In genomic region chrX:7147978-7148824, GRCh38 we compare ENCODE assay signal across 8 cellular contexts. TPM values are rescaled to one million over a fixed set of nuclear protein-coding genes. Genes with fewer than 3 reads are reported as not detected.
DNase-seq lines count a peak whose midpoint lies in the region; TF ChIP-seq lines count a peak whose summit lies in the region.

Gene PUDP, minus strand, starts transcription at chrX:7148153. Its CDS starts 40 bp downstream, at chrX:7148113.

- under 1% methylated on average over 19 of the region's 76 CpGs for WGBS in SK-N-SH (ENCODE audit: low lambda C conversion rate)

- H3K4me3 ChIP-seq in HFF-Myc (replicated peaks; ENCODE audit: low read depth, low read length) = peak within 1 kb of the TSS; percentile 70
- peak within 1 kb of the TSS; percentile 58 to 100 for H3K4me3 ChIP-seq in SK-N-SH (ENCODE audit: low read depth in 2 of 2, low read length in 1 of 2)
- peak within 1 kb of the TSS; percentile 85 for H3K4me3 ChIP-seq in osteoblast (ENCODE audit: insufficient read depth, low read length)

- H3K4me2 ChIP-seq in SK-N-SH (peak within 1 kb of the TSS; percentile 99), osteoblast (ENCODE audit: insufficient read depth, low read length) (peak within 1 kb of the TSS; percentile 90)

- TF ChIP-seq EP300 in SK-N-SH (IDR thresholded peaks at IDR 0.05; ENCODE audit: borderline replicate concordance in 1 of 2, low read depth in 1 of 2, low read length in 1 of 2) = no peak

- H3K27ac ChIP-seq in SK-N-SH (ENCODE audit: low read depth in 2 of 2, low read length in 1 of 2) = peak within 1 kb of the TSS; percentile 69 to 90
- H3K27ac ChIP-seq in osteoblast (ENCODE audit: low read depth, low read length) = peak within 1 kb of the TSS; percentile 46
- peak within 1 kb of the TSS; percentile 92 for H3K27ac ChIP-seq in temporal lobe (ENCODE audit: low read depth, low read length)

- POLR2A ChIA-PET in GM10248 (lab: Yijun Ruan, JAX) (no interaction called here), SK-N-SH (lab: Yijun Ruan, JAX) (no interaction called here)

- H4K20me1 ChIP-seq in SK-N-SH (ENCODE audit: insufficient read depth) (peaks cover 8% of the 10 kb centered on the region; the same call in 1 of the 2 replicates), osteoblast (ENCODE audit: insufficient read depth, low read length) (peaks cover 6% of the 10 kb centered on the region)

- H3K79me2 ChIP-seq in SK-N-SH (ENCODE audit: insufficient read depth) (peaks cover 42% of the 10 kb centered on the region), osteoblast (ENCODE audit: insufficient read depth, low read length) (peaks cover 27% of the 10 kb centered on the region)

- H3K27me3 ChIP-seq in SK-N-SH (ENCODE audit: insufficient read depth) (no peaks in the 10 kb centered on the region), osteoblast (ENCODE audit: insufficient read depth, low read length) (no peaks in the 10 kb centered on the region)

- H3K9ac ChIP-seq in SK-N-SH = peak within 1 kb of the TSS; percentile 82

- no peak for TF ChIP-seq RAD21 in SK-N-SH (IDR thresholded peaks at IDR 0.05; ENCODE audit: low read length)

- TF ChIP-seq CTCF in GM10248 (IDR thresholded peaks at IDR 0.05; ENCODE audit: control extremely low read depth, extremely low read depth, low read depth, missing control alignments) = no peak
- no peak for TF ChIP-seq CTCF in HFF-Myc (IDR thresholded peaks at IDR 0.05; ENCODE audit: low read depth, low read length, missing control alignments)
- TF ChIP-seq CTCF in SK-N-SH (IDR thresholded peaks at IDR 0.05) = peak; percentile 40
- peak; percentile 14 for TF ChIP-seq CTCF in osteoblast (IDR thresholded peaks at IDR 0.05; ENCODE audit: extremely low read depth, low read depth, low read length)

- H2AFZ ChIP-seq in SK-N-SH (ENCODE audit: low read depth) (peak within 1 kb of the TSS; percentile 100), osteoblast (ENCODE audit: low read length) (peak within 1 kb of the TSS; percentile 98)

- no peaks in the 10 kb centered on the region for H3K9me2 ChIP-seq in SK-N-SH

- H3K4me1 ChIP-seq in SK-N-SH (ENCODE audit: control insufficient read depth in 1 of 2, insufficient read depth in 2 of 2, low read depth in 1 of 2, low read length in 1 of 2) (peaks cover 0 to 5% of the 10 kb centered on the region in 2 experiments; a peak in 1 of 4 replicates), osteoblast (ENCODE audit: insufficient read depth, low read length) (peaks cover 3% of the 10 kb centered on the region)

- H3K9me3 ChIP-seq in SK-N-SH = no peaks in the 10 kb centered on the region
- no peaks in the 10 kb centered on the region for H3K9me3 ChIP-seq in osteoblast (ENCODE audit: low read depth, low read length)

- H3F3A ChIP-seq in SK-N-SH (replicated peaks; ENCODE audit: insufficient read depth) = no peaks in the 10 kb centered on the region

- CTCF ChIA-PET in GM10248 (lab: Yijun Ruan, JAX) = interaction anchor here (1.0 to 2.0 kb wide), 2 partner anchors 15 to 18 kb away, joined by 3 to 5 read pairs; no protein-coding TSS in a partner anchor
- CTCF ChIA-PET in SK-N-SH (lab: Yijun Ruan, JAX) = interaction anchor here (1.6 kb wide), 1 partner anchor 11 kb away, joined by 3 read pairs; no protein-coding TSS in a partner anchor

- peak; percentile 95 for DNase-seq in GM10248 (ENCODE audit: extremely low spot score)
- DNase-seq in HFF-Myc (ENCODE audit: extremely low read depth, low read depth) = no peak
- DNase-seq in NAMALWA (ENCODE audit: low spot score) = peak; percentile 85
- DNase-seq in SK-N-SH = peak; percentile 99
- peak; percentile 86 for DNase-seq in activated naive CD4-positive, alpha-beta T cell treated with anti-CD3 and anti-CD28 coated beads, Interleukin-2, amount 50 U/mL, for 16 hours
- DNase-seq in glomerular endothelial cell (ENCODE audit: extremely low read depth, low read depth, low spot score) = no peak
- DNase-seq in osteoblast (ENCODE audit: insufficient read length, low spot score, missing footprints) = peak; percentile 98

- H3K36me3 ChIP-seq in SK-N-SH (replicated peaks in 1 of 2; ENCODE audit: control insufficient read depth in 1 of 2, insufficient read depth in 2 of 2, low read length in 1 of 2) (no peaks in the 10 kb centered on the region), osteoblast (ENCODE audit: insufficient read depth, low read length) (no peaks in the 10 kb centered on the region)

TF ChIP-seq in SK-N-SH, 30 proteins besides CTCF, POLR2A, EP300 and RAD21:
- TF ChIP-seq CHD2 (IDR thresholded peaks at IDR 0.05; ENCODE audit: low read length, partially characterized antibody) (peak; percentile 5), SMC3 (IDR thresholded peaks at IDR 0.05; ENCODE audit: low read depth, low read length) (peak; percentile 1; the same call in 1 of the 2 replicates), RXRA (IDR thresholded peaks at IDR 0.05; ENCODE audit: borderline replicate concordance, low read depth) (no peak), YY1 (IDR thresholded peaks at IDR 0.05; ENCODE audit: low read depth) (peak; percentile 76), MAX (IDR thresholded peaks at IDR 0.05; ENCODE audit: low read depth) (peak; percentile 58), RCOR1 (IDR thresholded peaks at IDR 0.05; ENCODE audit: low read length) (peak; percentile 65; the same call in 1 of the 2 replicates), MXI1 (IDR thresholded peaks at IDR 0.05; ENCODE audit: low read depth, low read length) (peak; percentile 74), USF2 (IDR thresholded peaks at IDR 0.05; ENCODE audit: borderline replicate concordance, low read depth, low read length) (no peak), FOXJ3 (CRISPR knock-in tag; IDR thresholded peaks at IDR 0.05) (no peak), POLR2AphosphoS5 (IDR thresholded peaks at IDR 0.05; ENCODE audit: low read depth, low read length) (peak; percentile 62), NRF1 (IDR thresholded peaks at IDR 0.05; ENCODE audit: low read depth, low read length) (peak; percentile 98), JUND (IDR thresholded peaks at IDR 0.05) (no peak)

RNA-seq across cellular contexts. Expression of gene PUDP, which starts in this region (rescaled TPM):
- polyA plus RNA-seq in SK-N-SH (2012; rRNA removed) = 23.0 and 23.2 TPM in 2 replicates
- 24.7 and 26.4 TPM in 2 replicates for polyA plus RNA-seq in SK-N-SH (2012; cell fraction: cytosol; rRNA removed)
- polyA plus RNA-seq in SK-N-SH (2012; cell fraction: nucleus; rRNA removed) = 12.3 and 12.4 TPM in 2 replicates
- 28.7 and 30.0 TPM in 2 replicates for total RNA-seq in glomerular endothelial cell
- 6.5 and 9.4 TPM in 2 replicates for total RNA-seq in osteoblast
- total RNA-seq in temporal lobe = 7.9 TPM

Comparison
In these comparisons a context has a peak if more than half of its experiments do, and no peak if none do; other contexts are left out.
1. DNase-seq: peak in GM10248 (single experiment), NAMALWA (single experiment), SK-N-SH (single experiment), activated naive CD4-positive, alpha-beta T cell treated with anti-CD3 and anti-CD28 coated beads, Interleukin-2, amount 50 U/mL, for 16 hours (single experiment) and osteoblast (single experiment); none in HFF-Myc (single experiment) and glomerular endothelial cell (single experiment).
2. CTCF ChIP-seq: peak in SK-N-SH (single experiment) and osteoblast (single experiment); none in GM10248 (single experiment) and HFF-Myc (single experiment).
3. Peak in every context shown above with its lines, with median percentiles within 50 percentile points of each other: H3K4me3 ChIP-seq and H3K27ac ChIP-seq.